Comparison of ENCODE assay signal across 22 cellular contexts in the genomic region with DNA sequence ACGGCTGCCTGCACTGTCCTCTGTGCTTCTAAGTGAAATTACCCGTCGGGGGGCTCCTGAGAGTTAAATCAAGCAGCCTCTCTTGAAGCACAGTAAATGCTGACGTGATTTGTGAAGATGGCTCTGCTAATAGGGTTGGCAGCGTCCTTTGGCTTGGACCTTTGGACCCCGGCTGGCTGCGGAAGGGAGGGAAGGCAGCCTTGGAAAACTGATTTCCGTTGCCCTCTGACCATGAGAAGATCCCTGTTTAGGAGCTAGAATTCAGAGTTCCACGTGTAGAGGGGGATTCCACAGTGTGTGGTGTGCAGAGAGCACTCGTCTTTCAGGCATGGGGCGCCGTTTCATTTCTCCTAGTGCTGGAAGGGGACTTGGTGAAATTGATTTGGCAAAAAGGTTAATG.
"Had no signal": no experiment of that assay in that cellular context is flagged by ENCODE, and none has a peak within 500 bp of the region (broad histone marks: within the 10 kb centered on the region; RNA-seq: fewer than 3 reads in every experiment).

No MANE protein-coding gene starts in this region.

- H3K36me3 Mint-ChIP-seq: type B pancreatic cell had no signal

- H3K27me3 ChIP-seq: foreskin keratinocyte, left lung, ovary, suprapubic skin, thyroid gland had no signal

- H3K4me1 ChIP-seq: foreskin keratinocyte had no signal

- H3K27ac ChIP-seq: foreskin keratinocyte, left lung, ovary, suprapubic skin, thyroid gland had no signal

- FAIRE-seq: colon, urothelium cell line had no signal

- H3K4me3 ChIP-seq: left lung, lung, ovary, suprapubic skin, thyroid gland had no signal

- H3K36me3 ChIP-seq: left lung, ovary, suprapubic skin, thyroid gland had no signal

- DNase-seq: cerebellar nuclear complex; erythroblast; foreskin keratinocyte; hippocampal formation; kidney glomerular epithelial cell; left lung; mesenchymal stem cell; naive thymus-derived CD4-positive, alpha-beta T cell; ovary; right cardiac atrium; stimulated activated CD4-positive, alpha-beta T cell treated with anti-CD3 and anti-CD28 coated beads, Interleukin-4, amount 100 ng/mL, for 1 hour; stimulated activated CD8-positive, alpha-beta memory T cell treated with anti-CD3 and anti-CD28 coated beads, Interleukin-4, amount 100 ng/mL, for 48 hours; stimulated activated naive CD8-positive, alpha-beta T cell treated with anti-CD3 and anti-CD28 coated beads, Interleukin-15, Interleukin-2, amounts not matched to agents 100 U/mL and 50 U/mL, for 24 hours; thyroid gland had no signal

- H3K4me3 Mint-ChIP-seq: dendritic cell treated with granulocyte-macrophage colony-stimulating factor and Interleukin-4, amounts not matched to agents 40 ng/mL and 50 ng/mL, for 4 days; naive thymus-derived CD4-positive, alpha-beta T cell; neural crest cell; stimulated activated effector memory CD8-positive, alpha-beta T cell treated with anti-CD3 and anti-CD28 coated beads, Interleukin-12 subunit alpha, Interleukin-12 subunit beta, amount 100 ng/mL, for 72 hours; type B pancreatic cell had no signal

- H3K27ac Mint-ChIP-seq: dendritic cell treated with granulocyte-macrophage colony-stimulating factor and Interleukin-4, amounts not matched to agents 40 ng/mL and 50 ng/mL, for 4 days; type B pancreatic cell had no signal

- H3K9me3 ChIP-seq: left lung, ovary, suprapubic skin, thyroid gland had no signal

- ATAC-seq: foreskin keratinocyte; left lung; naive thymus-derived CD4-positive, alpha-beta T cell; right cardiac atrium; stimulated activated effector memory CD8-positive, alpha-beta T cell treated with anti-CD3 and anti-CD28 coated beads, Interleukin-12 subunit alpha, Interleukin-12 subunit beta, amount 100 ng/mL, for 72 hours; stimulated activated naive CD8-positive, alpha-beta T cell treated with anti-CD3 and anti-CD28 coated beads, Interleukin-15, Interleukin-2, amounts not matched to agents 100 U/mL and 50 U/mL, for 24 hours had no signal

- H3K9me3 Mint-ChIP-seq: dendritic cell treated with granulocyte-macrophage colony-stimulating factor and Interleukin-4, amounts not matched to agents 40 ng/mL and 50 ng/mL, for 4 days; neural crest cell; stimulated activated effector memory CD8-positive, alpha-beta T cell treated with anti-CD3 and anti-CD28 coated beads, Interleukin-12 subunit alpha, Interleukin-12 subunit beta, amount 100 ng/mL, for 72 hours; type B pancreatic cell had no signal

- H3K27me3 Mint-ChIP-seq: dendritic cell treated with granulocyte-macrophage colony-stimulating factor and Interleukin-4, amounts not matched to agents 40 ng/mL and 50 ng/mL, for 4 days; naive thymus-derived CD4-positive, alpha-beta T cell; type B pancreatic cell had no signal
